7 cellular contexts compared by ENCODE assay signal in the genomic region with DNA sequence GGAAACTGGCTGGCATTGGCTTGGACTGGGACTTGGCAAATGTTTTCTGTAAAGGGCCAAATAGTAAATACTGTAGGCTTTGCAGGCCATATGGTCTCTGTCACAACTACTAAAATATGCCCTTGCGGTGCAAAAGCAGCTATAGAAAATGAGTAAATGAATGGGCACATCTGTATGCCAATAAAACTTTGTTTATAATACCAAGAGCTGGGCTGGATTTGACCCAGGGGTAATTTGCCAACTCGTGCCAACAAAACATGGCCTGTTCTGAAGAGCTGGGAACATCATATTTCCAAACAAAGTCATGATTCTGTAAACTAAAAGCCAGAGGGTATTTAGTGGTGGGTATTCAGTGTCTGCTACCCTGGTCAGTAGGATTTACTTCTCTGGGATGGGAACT.
"Had no signal": no experiment of that assay in that cellular context is flagged by ENCODE, and none has a peak within 500 bp of the region (broad histone marks: within the 10 kb centered on the region; RNA-seq: fewer than 3 reads in every experiment).

No MANE protein-coding gene starts in this region.

- DNase-seq: GM23248, GOT3, H9, HCEC 1CT, KBM-7 had no signal

- H3K27me3 Mint-ChIP-seq: IgD-negative memory B cell had no signal

- H3K36me3 Mint-ChIP-seq: IgD-negative memory B cell had no signal

- H3K4me1 Mint-ChIP-seq: IgD-negative memory B cell had no signal

- H3K4me3 Mint-ChIP-seq: H9, IgD-negative memory B cell had no signal

- ATAC-seq: HepG2 had no signal

- H3K27ac Mint-ChIP-seq: H9, IgD-negative memory B cell had no signal

- H3K4me3 ChIP-seq: GM23248 had no signal
